Comparison of ENCODE assay signal across 29 cellular contexts in genomic region chr20:59416916-59417315, GRCh38.
DNase-seq lines count a peak whose midpoint lies in the region; ATAC-seq and TF ChIP-seq lines count a peak whose summit lies in the region.
"Had no signal": no experiment of that assay in that cellular context is flagged by ENCODE, and none has a peak within 500 bp of the region (broad histone marks: within the 10 kb centered on the region; RNA-seq: fewer than 3 reads in every experiment).

No MANE protein-coding gene starts in this region.

- H3K9me3 ChIP-seq in neuronal stem cell (replicated peaks in 1 of 2; ENCODE audit: control insufficient read depth in 2 of 2, insufficient read depth in 1 of 2, low read depth in 1 of 2, low read length in 2 of 2) (peaks cover 0 to 3% of the 10 kb centered on the region in 2 donors), sigmoid colon (no peaks in the 10 kb centered on the region)
- H3K9me3 ChIP-seq: A549; BE2C; BLaER1; BLaER1 treated with 17β-estradiol and CSF1 and Interleukin-3, amounts not matched to agents 10 nM and 100 nM had no signal

- TF ChIP-seq EP300 in sigmoid colon (IDR thresholded peaks at IDR 0.05) = no peak

- ATAC-seq in GM21447 (IDR thresholded peaks at IDR 0.05; ENCODE audit: unreplicated experiment) = no peak
- ATAC-seq: A549; CD8-positive, alpha-beta T cell had no signal

- no peak overlapping the region for H2AK5ac ChIP-seq in neuronal stem cell (ENCODE audit: low read depth, low read length)

- no peak overlapping the region for H3K14ac ChIP-seq in neuronal stem cell (ENCODE audit: low read length)

- H3K4me1 ChIP-seq in neuronal stem cell (ENCODE audit: control insufficient read depth in 2 of 2, insufficient read depth in 1 of 2, low read depth in 1 of 2, low read length in 2 of 2) (peaks cover 0 to 16% of the 10 kb centered on the region in 2 donors), sigmoid colon (no peaks in the 10 kb centered on the region)
- H3K4me1 ChIP-seq: A549; BLaER1; BLaER1 treated with 17β-estradiol and CSF1 and Interleukin-3, amounts not matched to agents 10 nM and 100 nM; Caco-2 had no signal

- no peak overlapping the region for H4K91ac ChIP-seq in neuronal stem cell (ENCODE audit: low read depth, low read length, poor library complexity)

- DNase-seq in neuronal stem cell (ENCODE audit: low spot score) = no peak
- peak; percentile 37 for DNase-seq in sigmoid colon
- no peak for DNase-seq in ecto neural progenitor cell (ENCODE audit: low spot score)
- DNase-seq: 8988T; ACHN; AML-193; BE2C; C1 segment of cervical spinal cord; Caco-2; Calu3; CD4-positive, alpha-beta memory T cell; CD4-positive, alpha-beta T cell; CD4-positive, CD25-positive, alpha-beta regulatory T cell; CD8-positive, alpha-beta memory T cell; CD8-positive, alpha-beta T cell; COR-L47; DMS 273 treated with DMSO at 0.1 percent for 48 hours; DMS153; DMS53; DMS79; DMS79 treated with DMSO at 0.1 percent for 48 hours; DND-41; EL had no signal

- H2AFZ ChIP-seq in neuronal stem cell (ENCODE audit: low read length) = no peak overlapping the region

- H3K27ac ChIP-seq in neuronal stem cell (replicated peaks; ENCODE audit: low read length) (no peak overlapping the region), sigmoid colon (no peak overlapping the region)
- H3K27ac ChIP-seq: 22Rv1; A549; BLaER1; BLaER1 treated with 17β-estradiol and CSF1 and Interleukin-3, amounts not matched to agents 10 nM and 100 nM; C4-2B had no signal

- WGBS in neuronal stem cell (ENCODE audit: extremely low coverage in 2 of 2, insufficient read length in 2 of 2, insufficient replicate concordance in 1 of 2), 2 donors = no CpG with 5 or more reads among the region's 5 CpGs
- 89 to 90% methylated on average over 5 of the region's 5 CpGs for WGBS in sigmoid colon, 2 donors

- no peak for TF ChIP-seq CTCF in sigmoid colon (IDR thresholded peaks at IDR 0.05)

- H3K4me3 ChIP-seq in neuronal stem cell (ENCODE audit: low read length in 2 of 2) = no peak overlapping the region
- no peak overlapping the region for H3K4me3 ChIP-seq in sigmoid colon
- H3K4me3 ChIP-seq: A549; BLaER1; BLaER1 treated with 17β-estradiol and CSF1 and Interleukin-3, amounts not matched to agents 10 nM and 100 nM had no signal

- intact Hi-C loops in sigmoid colon (cut with DNase I) = no loop called here

- no peak for TF ChIP-seq POLR2A in sigmoid colon (IDR thresholded peaks at IDR 0.05)

- no peak overlapping the region for H2BK120ac ChIP-seq in neuronal stem cell (ENCODE audit: low read depth, low read length)

- H3K27me3 ChIP-seq in neuronal stem cell (ENCODE audit: control insufficient read depth in 3 of 3, insufficient read depth in 3 of 3, low read depth in 1 of 3, low read length in 3 of 3) = peaks cover 0 to 13% (median 0%) of the 10 kb centered on the region in 3 experiments
- H3K27me3 ChIP-seq in sigmoid colon = peaks cover 0 to 19% (median 0%) of the 10 kb centered on the region in 3 donors
- H3K27me3 ChIP-seq: BE2C; BLaER1; BLaER1 treated with 17β-estradiol and CSF1 and Interleukin-3, amounts not matched to agents 10 nM and 100 nM had no signal

- H4K8ac ChIP-seq in neuronal stem cell (ENCODE audit: low read depth, low read length) = no peak overlapping the region

- no peak overlapping the region for H3K4ac ChIP-seq in neuronal stem cell (ENCODE audit: low read length)

- peak overlapping the region; percentile 38 for H3K18ac ChIP-seq in neuronal stem cell (ENCODE audit: low read length)

- H3K23ac ChIP-seq in neuronal stem cell (ENCODE audit: low read depth, low read length, poor library complexity) = no peak overlapping the region

- no peaks in the 10 kb centered on the region for H3K79me1 ChIP-seq in neuronal stem cell (ENCODE audit: low read depth, low read length)

- H2BK12ac ChIP-seq in neuronal stem cell (ENCODE audit: low read length) = no peak overlapping the region

- H3K9ac ChIP-seq in neuronal stem cell (ENCODE audit: low read depth, low read length, poor library complexity) = no peak overlapping the region
- H3K9ac ChIP-seq: BLaER1; BLaER1 treated with 17β-estradiol and CSF1 and Interleukin-3, amounts not matched to agents 10 nM and 100 nM had no signal

- no peak overlapping the region for H2BK5ac ChIP-seq in neuronal stem cell (ENCODE audit: low read length)

- H3K36me3 ChIP-seq in neuronal stem cell (replicated peaks in 1 of 2; ENCODE audit: control insufficient read depth in 2 of 2, insufficient read depth in 2 of 2, low read length in 2 of 2) (no peaks in the 10 kb centered on the region), sigmoid colon (no peaks in the 10 kb centered on the region)
- H3K36me3 ChIP-seq: BE2C; BLaER1; BLaER1 treated with 17β-estradiol and CSF1 and Interleukin-3, amounts not matched to agents 10 nM and 100 nM had no signal

- no peak overlapping the region for H2BK15ac ChIP-seq in neuronal stem cell (ENCODE audit: low read length)

- H3K4me2 ChIP-seq in neuronal stem cell (ENCODE audit: insufficient read depth, low read length, poor library complexity, severe bottlenecking) = no peak overlapping the region
- H3K4me2 ChIP-seq: A549; BLaER1; BLaER1 treated with 17β-estradiol and CSF1 and Interleukin-3, amounts not matched to agents 10 nM and 100 nM had no signal
